In the genomic region with DNA sequence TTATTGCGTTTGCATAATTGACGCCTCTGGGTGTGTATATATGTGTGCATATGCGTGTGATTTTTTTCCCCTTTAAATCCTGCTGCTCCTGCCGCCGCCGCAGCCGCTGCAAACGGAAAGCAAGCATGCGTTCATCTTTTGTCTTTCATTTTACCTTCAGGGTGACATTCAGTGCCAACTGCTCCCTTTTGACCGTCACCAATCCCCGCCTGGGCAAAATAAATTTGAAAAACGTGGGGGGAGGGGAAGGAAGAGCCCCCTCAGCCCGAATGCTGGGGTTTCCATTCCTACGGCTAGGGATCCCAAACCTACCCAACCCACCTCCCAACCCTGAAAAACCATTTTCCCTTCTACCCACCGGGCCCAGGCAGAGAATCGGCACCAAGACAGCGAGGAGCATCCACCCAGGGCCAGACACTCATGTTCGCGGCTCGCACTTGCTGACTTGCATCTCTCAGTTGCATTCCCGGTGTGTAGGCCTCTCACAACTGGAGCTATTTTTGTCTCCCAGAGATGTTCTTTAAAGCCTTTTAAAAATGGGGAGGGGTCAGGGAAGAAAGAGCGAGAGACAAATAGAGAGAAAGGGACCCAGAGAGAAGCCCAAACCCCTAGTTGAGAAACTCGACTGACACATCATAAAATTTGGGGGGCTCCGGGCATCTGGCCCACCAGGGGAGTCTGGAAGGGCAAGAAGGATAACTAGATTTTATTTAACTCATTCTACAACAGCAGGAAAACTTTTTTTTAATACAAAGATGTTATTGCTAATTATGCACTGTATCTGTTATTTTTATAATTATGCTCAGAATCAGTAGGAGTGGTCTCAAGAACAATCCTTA, we compare ENCODE assay signal across 8 cellular contexts.
DNase-seq lines count a peak whose midpoint lies in the region; TF ChIP-seq lines count a peak whose summit lies in the region.

No MANE protein-coding gene starts in this region.

- H3K4me3 ChIP-seq in BJ (ENCODE audit: low read depth, low read length): peak overlapping the region; percentile 9; the same call in 1 of the 2 replicates
- peak overlapping the region; percentile 62 for H3K4me3 ChIP-seq in fibroblast of the aortic adventitia (ENCODE audit: low read depth, low read length)

- CTCF ChIA-PET in BJ (lab: Yijun Ruan, JAX): no interaction called here

- TF ChIP-seq CTCF in BJ (IDR thresholded peaks at IDR 0.05; ENCODE audit: insufficient read depth, low read depth, low read length): no peak
- no peak for TF ChIP-seq CTCF in fibroblast of the aortic adventitia (IDR thresholded peaks at IDR 0.05; ENCODE audit: insufficient read depth, low read length)

- DNase-seq in BJ (ENCODE audit: low read depth) (no peak), NCI-H526 treated with DMSO at 0.1 percent for 48 hours (lab: John Stamatoyannopoulos, UW) (peak; percentile 60), fibroblast of the aortic adventitia (ENCODE audit: low read depth) (no peak), nucleus accumbens (lab: John Stamatoyannopoulos, UW) (peak in 31 of 56 donors; percentile 9 to 69 (median 43)), T1000 (lab: John Stamatoyannopoulos, UW) (no peak), HCEC 1CT (no peak), kidney glomerular epithelial cell (lab: John Stamatoyannopoulos, UW) (no peak)
- DNase-seq in stimulated activated CD4-positive, alpha-beta T cell treated with anti-CD3 and anti-CD28 coated beads, Interleukin-2, amount 100 ng/mL, for 24 hours: no peak

- POLR2A ChIA-PET in BJ (lab: Charles Lee): no interaction called here

- no peaks in the 10 kb centered on the region for H3K27me3 ChIP-seq in BJ (ENCODE audit: control insufficient read depth, insufficient read depth, low read length)

- H3K36me3 ChIP-seq in BJ (ENCODE audit: control insufficient read depth, insufficient read depth, low read length): no peaks in the 10 kb centered on the region

Comparison
In these comparisons a context has a peak if more than half of its experiments do, and no peak if none do; other contexts are left out.
1. DNase-seq: peak in NCI-H526 treated with DMSO at 0.1 percent for 48 hours (single experiment) and nucleus accumbens (31 of 56); none in BJ (single experiment), fibroblast of the aortic adventitia (single experiment), stimulated activated CD4-positive, alpha-beta T cell treated with anti-CD3 and anti-CD28 coated beads, Interleukin-2, amount 100 ng/mL, for 24 hours (0 of 2), T1000 (single experiment), HCEC 1CT (single experiment) and kidney glomerular epithelial cell (single experiment).